Comparison of ENCODE assay signal across 9 cellular contexts in the genomic region with DNA sequence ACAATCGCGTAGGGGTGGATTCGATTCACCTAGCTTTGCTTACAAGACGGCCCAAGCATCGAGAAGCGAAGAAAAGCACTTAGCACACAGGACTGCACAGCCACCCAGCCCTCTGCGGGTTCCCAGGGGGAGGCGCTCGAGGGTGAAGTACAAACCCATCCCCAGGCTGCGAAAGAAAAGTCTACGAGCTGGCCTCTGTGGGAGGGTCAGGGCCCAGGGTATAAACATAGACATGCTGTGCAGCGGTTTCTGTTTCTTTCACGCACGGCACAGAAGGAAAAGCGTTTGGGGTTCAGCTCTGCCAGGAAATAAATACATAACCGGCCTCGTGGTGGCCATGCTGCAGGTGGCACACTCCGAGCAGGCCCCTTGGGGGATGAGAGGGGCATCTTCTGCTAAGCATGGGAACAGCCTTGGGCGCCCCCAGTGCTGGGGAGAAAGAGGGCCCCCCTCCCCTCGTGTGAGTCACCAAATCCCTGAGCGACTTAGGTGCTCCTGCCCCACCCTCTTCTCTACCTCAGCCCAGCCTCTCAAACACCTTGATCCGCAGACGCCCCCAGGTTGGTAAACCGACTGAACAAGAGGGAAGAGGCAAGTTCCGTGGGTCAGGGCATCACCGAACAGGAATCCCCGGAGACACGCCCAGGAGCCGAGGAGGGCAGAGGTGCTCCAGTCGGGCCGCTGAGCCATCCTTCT.
DNase-seq lines count a peak whose midpoint lies in the region; ATAC-seq lines count a peak whose summit lies in the region.
"Had no signal": no experiment of that assay in that cellular context is flagged by ENCODE, and none has a peak within 500 bp of the region (broad histone marks: within the 10 kb centered on the region; RNA-seq: fewer than 3 reads in every experiment).

No MANE protein-coding gene starts in this region.

- peaks cover 22% of the 10 kb centered on the region for H3K36me3 ChIP-seq in BLaER1
- peaks cover 0 to 4% (median 0%) of the 10 kb centered on the region in 3 experiments for H3K36me3 ChIP-seq in naive thymus-derived CD4-positive, alpha-beta T cell (ENCODE audit: control insufficient read depth in 2 of 3, insufficient read depth in 3 of 3, low read length in 3 of 3)
- H3K36me3 ChIP-seq: neutrophil had no signal

- DNase-seq in activated T-cell treated with anti-CD3 and anti-CD28 coated beads for 24 hours (ENCODE audit: low read depth) (peak; percentile 68), NCI-H2227 (lab: John Stamatoyannopoulos, UW; ENCODE audit: unreplicated experiment) (no peak), amniotic stem cell (lab: John Stamatoyannopoulos, UW) (no peak), KG1 (lab: John Stamatoyannopoulos, UW) (no peak)
- DNase-seq in naive thymus-derived CD4-positive, alpha-beta T cell = peak; percentile 47 to 79 (median 69)

- peak overlapping the region; percentile 75 for H3K27ac ChIP-seq in BLaER1
- H3K27ac ChIP-seq in naive thymus-derived CD4-positive, alpha-beta T cell (ENCODE audit: low read depth, low read length) = peak overlapping the region; percentile 50
- H3K27ac ChIP-seq: neutrophil had no signal

- H3K9me3 Mint-ChIP-seq in naive thymus-derived CD4-positive, alpha-beta T cell = no peaks in the 10 kb centered on the region

- peaks cover 27 to 57% (median 48%) of the 10 kb centered on the region in 7 donors for H3K4me1 Mint-ChIP-seq in naive thymus-derived CD4-positive, alpha-beta T cell

- no peaks in the 10 kb centered on the region for H4K20me1 ChIP-seq in BLaER1

- H3K4me3 Mint-ChIP-seq in naive thymus-derived CD4-positive, alpha-beta T cell = peak overlapping the region; percentile 63 to 84 (median 81)

- peak overlapping the region; percentile 67 for H3K9ac ChIP-seq in BLaER1

- no peaks in the 10 kb centered on the region for H3K27me3 Mint-ChIP-seq in naive thymus-derived CD4-positive, alpha-beta T cell

- peak overlapping the region; percentile 51 for H3K4me3 ChIP-seq in BLaER1
- peak overlapping the region; percentile 50 for H3K4me3 ChIP-seq in naive thymus-derived CD4-positive, alpha-beta T cell (ENCODE audit: low read length)

- H3K4me1 ChIP-seq in BLaER1 = peaks cover 64% of the 10 kb centered on the region
- peaks cover 22 to 30% of the 10 kb centered on the region in 2 donors for H3K4me1 ChIP-seq in naive thymus-derived CD4-positive, alpha-beta T cell (ENCODE audit: control insufficient read depth in 2 of 2, insufficient read depth in 2 of 2, low read length in 2 of 2)

- peaks cover 13% of the 10 kb centered on the region for H3K9me3 ChIP-seq in BLaER1
- no peaks in the 10 kb centered on the region for H3K9me3 ChIP-seq in naive thymus-derived CD4-positive, alpha-beta T cell (ENCODE audit: control insufficient read depth in 2 of 3, low read length in 3 of 3)
- H3K9me3 ChIP-seq: neutrophil had no signal

- ATAC-seq in GM19467 (IDR thresholded peaks at IDR 0.05; ENCODE audit: unreplicated experiment) (peak; percentile 90), HG03558 (IDR thresholded peaks at IDR 0.05; ENCODE audit: extremely low read depth, unreplicated experiment) (peak; percentile 84)
- peak; percentile 97 for ATAC-seq in naive thymus-derived CD4-positive, alpha-beta T cell

- no peaks in the 10 kb centered on the region for H3K27me3 ChIP-seq in BLaER1
- H3K27me3 ChIP-seq in naive thymus-derived CD4-positive, alpha-beta T cell (ENCODE audit: control insufficient read depth in 2 of 2, insufficient read depth in 2 of 2, low read length in 2 of 2) = no peaks in the 10 kb centered on the region
- H3K27me3 ChIP-seq: neutrophil had no signal

- peak overlapping the region; percentile 60 to 87 (median 83) for H3K27ac Mint-ChIP-seq in naive thymus-derived CD4-positive, alpha-beta T cell

- CTCF ChIA-PET in naive thymus-derived CD4-positive, alpha-beta T cell (lab: Charles Lee) = interaction anchor here (0.6 to 7.0 kb wide), 33 partner anchors 8 to 447 kb away, joined by 3 to 73 read pairs (median 4); a partner anchor contains a TSS

- H3K36me3 Mint-ChIP-seq in naive thymus-derived CD4-positive, alpha-beta T cell = peaks cover 0 to 7% (median 0%) of the 10 kb centered on the region in 5 donors

- POLR2A ChIA-PET in naive thymus-derived CD4-positive, alpha-beta T cell (lab: Charles Lee) = interaction anchor here (0.6 to 6.1 kb wide), 20 partner anchors 10 to 327 kb away, joined by 3 to 61 read pairs (median 5); no protein-coding TSS in a partner anchor

- peak overlapping the region; percentile 83 for H3K4me2 ChIP-seq in BLaER1

- intact Hi-C loops in naive thymus-derived CD4-positive, alpha-beta T cell (cut with micrococcal nuclease) = loop anchor here (1.0 to 5.0 kb wide), 7 partner anchors 8 to 150 kb away; no protein-coding TSS in a partner anchor

Comparison
In these comparisons a context has a peak if more than half of its experiments do, and no peak if none do; other contexts are left out.
1. DNase-seq: peak in activated T-cell treated with anti-CD3 and anti-CD28 coated beads for 24 hours (single experiment) and naive thymus-derived CD4-positive, alpha-beta T cell (9 of 9); none in NCI-H2227 (single experiment), amniotic stem cell (single experiment) and KG1 (single experiment).
2. Peak in every context shown above with its lines, with median percentiles within 50 percentile points of each other: ATAC-seq.